In the genomic region with DNA sequence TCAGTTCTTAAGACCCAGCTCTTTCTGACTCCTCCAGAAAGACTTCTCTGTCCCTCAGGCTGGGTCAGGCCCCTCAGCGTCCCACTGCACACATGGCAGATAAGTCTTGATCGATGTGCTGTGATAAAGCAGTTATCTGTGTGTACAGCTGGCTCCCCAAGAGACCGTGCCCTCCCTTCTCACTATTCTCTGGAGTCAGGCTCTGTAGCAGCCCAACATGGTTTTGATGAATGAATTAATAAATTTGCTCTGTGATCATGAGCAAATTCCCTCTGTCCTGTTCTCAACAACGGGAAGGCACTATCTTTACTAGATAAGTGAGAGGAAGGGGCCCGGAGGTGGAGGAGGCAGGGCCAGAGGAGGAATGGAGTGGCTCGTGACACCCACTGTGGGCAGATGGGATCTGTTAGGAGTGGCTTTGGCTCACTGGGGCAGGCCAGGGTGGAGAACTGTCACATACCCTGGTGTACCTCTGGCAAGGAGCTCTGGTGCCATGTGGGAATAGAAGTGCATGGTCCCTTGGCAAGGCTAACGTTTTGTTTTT, we compare ENCODE assay signal across 8 cellular contexts. TPM values are rescaled to one million over a fixed set of nuclear protein-coding genes. Genes with fewer than 3 reads are reported as not detected.
DNase-seq lines count a peak whose midpoint lies in the region; TF ChIP-seq lines count a peak whose summit lies in the region.

No MANE protein-coding gene starts in this region.

- peak overlapping the region; percentile 90 to 94 for H3K27ac ChIP-seq in breast epithelium
- peak overlapping the region; percentile 95 for H3K27ac ChIP-seq in mesodermal cell (ENCODE audit: low read depth, low read length, severe bottlenecking)

- DNase-seq in activated naive CD4-positive, alpha-beta T cell treated with anti-CD3 and anti-CD28 coated beads, Interleukin-2, amount 10 ng/mL, durations not matched to agents 7 days and 5 days = no peak
- no peak for DNase-seq in activated naive CD4-positive, alpha-beta T cell treated with Interleukin-2 at 50 U/mL for 16 hours
- DNase-seq in breast epithelium (ENCODE audit: low spot score in 2 of 2) (no peak), type B pancreatic cell (ENCODE audit: extremely low spot score, unreplicated experiment) (no peak), OCI-M2 (lab: John Stamatoyannopoulos, UW; ENCODE audit: unreplicated experiment) (no peak)
- DNase-seq in stimulated activated CD4-positive, alpha-beta T cell treated with anti-CD3 and anti-CD28 coated beads, Interleukin-4, amount 100 ng/mL, for 4 hours = no peak
- DNase-seq in stimulated activated CD8-positive, alpha-beta memory T cell treated with anti-CD3 and anti-CD28 coated beads, Interleukin-4, amount 100 ng/mL, for 48 hours = no peak

- no peaks in the 10 kb centered on the region for H3K27me3 Mint-ChIP-seq in activated naive CD4-positive, alpha-beta T cell treated with anti-CD3 and anti-CD28 coated beads, Interleukin-2, amount 10 ng/mL, durations not matched to agents 7 days and 5 days
- H3K27me3 Mint-ChIP-seq in type B pancreatic cell = no peaks in the 10 kb centered on the region

- H3K9me3 Mint-ChIP-seq in activated naive CD4-positive, alpha-beta T cell treated with anti-CD3 and anti-CD28 coated beads, Interleukin-2, amount 10 ng/mL, durations not matched to agents 7 days and 5 days = no peaks in the 10 kb centered on the region
- no peaks in the 10 kb centered on the region for H3K9me3 Mint-ChIP-seq in type B pancreatic cell

- H3K4me3 ChIP-seq in breast epithelium (no peak overlapping the region), mesodermal cell (ENCODE audit: extremely low read depth, insufficient read depth, low read length, poor library complexity, severe bottlenecking) (no peak overlapping the region)

- peak overlapping the region; percentile 95 for H3K27ac Mint-ChIP-seq in activated naive CD4-positive, alpha-beta T cell treated with anti-CD3 and anti-CD28 coated beads, Interleukin-2, amount 10 ng/mL, durations not matched to agents 7 days and 5 days
- peak overlapping the region; percentile 93 for H3K27ac Mint-ChIP-seq in type B pancreatic cell

- no peaks in the 10 kb centered on the region for H3K36me3 Mint-ChIP-seq in activated naive CD4-positive, alpha-beta T cell treated with anti-CD3 and anti-CD28 coated beads, Interleukin-2, amount 10 ng/mL, durations not matched to agents 7 days and 5 days
- H3K36me3 Mint-ChIP-seq in type B pancreatic cell = peaks cover 5% of the 10 kb centered on the region

- no peaks in the 10 kb centered on the region for H3K27me3 ChIP-seq in breast epithelium

- WGBS in mesodermal cell (ENCODE audit: insufficient coverage in 2 of 2), 2 experiments = 48 to 80% methylated on average over 3 of the region's 7 CpGs

- H3K36me3 ChIP-seq in breast epithelium (no peaks in the 10 kb centered on the region), mesodermal cell (ENCODE audit: control insufficient read depth, insufficient read depth, low read length) (no peaks in the 10 kb centered on the region)

- H3K4me3 Mint-ChIP-seq in activated naive CD4-positive, alpha-beta T cell treated with anti-CD3 and anti-CD28 coated beads, Interleukin-2, amount 10 ng/mL, durations not matched to agents 7 days and 5 days = no peak overlapping the region
- peak overlapping the region; percentile 62 for H3K4me3 Mint-ChIP-seq in type B pancreatic cell

- TF ChIP-seq POLR2A in breast epithelium (IDR thresholded peaks at IDR 0.05) = no peak

- TF ChIP-seq CTCF in breast epithelium (IDR thresholded peaks at IDR 0.05) = no peak
- no peak for TF ChIP-seq CTCF in type B pancreatic cell (conservative IDR thresholded peaks at IDR 0.05)

- intact Hi-C loops in breast epithelium (cut with DNase I; ENCODE audit: low total_unique reads) = no loop called here

- H3K4me1 ChIP-seq in breast epithelium (peaks cover 4% of the 10 kb centered on the region in 2 donors), mesodermal cell (ENCODE audit: control insufficient read depth, insufficient read depth, low read length, poor library complexity, severe bottlenecking) (peaks cover 30% of the 10 kb centered on the region)

- CTCF ChIA-PET in activated naive CD4-positive, alpha-beta T cell treated with anti-CD3 and anti-CD28 coated beads, Interleukin-2, amount 10 ng/mL, durations not matched to agents 7 days and 5 days (lab: Charles Lee) = interaction anchor here (0.7 to 2.2 kb wide), 8 partner anchors 8 to 45 kb away, joined by 3 to 8 read pairs (median 4); no protein-coding TSS in a partner anchor

- H3K4me1 Mint-ChIP-seq in activated naive CD4-positive, alpha-beta T cell treated with anti-CD3 and anti-CD28 coated beads, Interleukin-2, amount 10 ng/mL, durations not matched to agents 7 days and 5 days = peaks cover 79% of the 10 kb centered on the region
- peaks cover 42% of the 10 kb centered on the region for H3K4me1 Mint-ChIP-seq in type B pancreatic cell (ENCODE audit: unreplicated experiment)

- H3K9me3 ChIP-seq in breast epithelium (peaks cover 12 to 17% of the 10 kb centered on the region in 2 donors), mesodermal cell (ENCODE audit: control insufficient read depth, low read length) (peaks cover 7% of the 10 kb centered on the region)

RNA-seq across cellular contexts. Expression of gene ZFP36L2, which starts 48.3 kb away (rescaled TPM):
- 100 to 1,000 TPM; 111 to 155 (median 124) TPM for total RNA-seq in breast epithelium
- polyA plus RNA-seq in mesodermal cell (2013, experiment 1 of 2) = 59.1 TPM
- 51.5 TPM for polyA plus RNA-seq in mesodermal cell (2013, experiment 2 of 2)
- total RNA-seq in type B pancreatic cell (ENCODE audit: low replicate concordance) = 198 and 437 TPM in 2 replicates
